Comparison of ENCODE assay signal across 8 cellular contexts in the genomic region with DNA sequence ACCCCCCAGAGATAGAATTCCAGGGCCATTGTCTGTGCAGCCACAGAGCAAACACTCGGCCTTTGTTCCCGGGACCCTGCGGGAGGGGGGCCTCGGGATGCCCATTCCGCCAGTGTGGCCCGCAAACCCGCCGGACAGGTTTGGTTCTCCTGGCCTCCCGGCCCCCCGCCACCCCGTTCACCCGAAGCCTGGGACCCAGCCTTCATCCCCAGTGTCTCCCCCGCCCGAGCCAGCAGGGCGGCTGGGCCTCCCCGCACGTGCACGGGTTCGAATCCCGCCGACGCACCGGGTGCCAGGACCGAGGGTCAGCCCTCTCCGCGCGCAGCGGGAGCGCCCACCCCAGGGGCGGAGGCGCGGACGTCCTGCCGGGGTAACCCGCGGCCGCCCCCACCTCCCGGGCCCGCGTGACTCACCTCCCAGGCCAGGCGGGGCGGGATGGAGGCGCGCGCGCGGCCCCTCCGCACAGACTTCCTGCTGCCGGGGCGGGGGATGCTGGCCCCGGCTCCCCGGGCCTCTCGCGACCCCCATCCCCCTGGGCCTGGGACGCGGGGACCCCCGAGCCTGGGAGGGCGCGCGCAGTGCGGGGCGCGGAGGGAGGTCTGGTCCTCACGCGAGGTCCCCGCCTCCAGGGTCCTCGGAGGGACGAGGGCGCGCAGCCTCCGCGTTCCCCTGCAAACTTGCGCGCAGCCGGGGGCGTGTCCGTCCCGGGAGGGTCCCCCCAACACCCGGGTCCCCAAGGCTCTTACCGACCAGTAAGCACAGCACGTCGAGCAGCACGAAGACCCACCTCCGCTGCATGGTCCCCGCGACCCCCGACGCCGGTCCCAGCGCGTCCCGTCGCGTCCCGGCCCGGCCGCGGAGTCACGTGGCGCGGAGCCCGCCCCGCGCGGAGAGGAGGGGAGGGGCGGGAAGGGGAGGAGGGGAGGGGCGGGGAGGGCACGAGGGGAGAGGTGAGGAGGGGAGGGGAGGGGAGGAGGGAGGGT. TPM values are rescaled to one million over a fixed set of nuclear protein-coding genes. Genes with fewer than 3 reads are reported as not detected.
DNase-seq lines count a peak whose midpoint lies in the region; ATAC-seq and TF ChIP-seq lines count a peak whose summit lies in the region.

A gene (minus strand): TSS at position 865 of the 983 bp plus-strand sequence. CDS start 67 bp downstream, at position 798.

- no peak within 1 kb of the TSS for H3K27ac Mint-ChIP-seq in osteocyte (ENCODE audit: unreplicated experiment)

- H3K36me3 Mint-ChIP-seq in activated T-cell treated with anti-CD3 and anti-CD28 coated beads, Interleukin-2, amount 50 U/mL, for 4 hours (ENCODE audit: insufficient read depth) = no peaks in the 10 kb centered on the region
- no peaks in the 10 kb centered on the region for H3K36me3 Mint-ChIP-seq in osteocyte (ENCODE audit: unreplicated experiment)

- peak within 1 kb of the TSS; percentile 57 for H3K4me3 Mint-ChIP-seq in activated T-cell treated with anti-CD3 and anti-CD28 coated beads, Interleukin-2, amount 50 U/mL, for 4 hours
- H3K4me3 Mint-ChIP-seq in osteocyte (ENCODE audit: unreplicated experiment) = peak within 1 kb of the TSS; percentile 55

- peaks cover 11% of the 10 kb centered on the region for H3K4me1 Mint-ChIP-seq in activated T-cell treated with anti-CD3 and anti-CD28 coated beads, Interleukin-2, amount 50 U/mL, for 4 hours (ENCODE audit: low read depth)
- peaks cover 18% of the 10 kb centered on the region for H3K4me1 Mint-ChIP-seq in osteocyte (ENCODE audit: unreplicated experiment)

- H3K9me3 Mint-ChIP-seq in activated T-cell treated with anti-CD3 and anti-CD28 coated beads, Interleukin-2, amount 50 U/mL, for 4 hours = no peaks in the 10 kb centered on the region
- H3K9me3 Mint-ChIP-seq in osteocyte (ENCODE audit: unreplicated experiment) = no peaks in the 10 kb centered on the region

- H3K27me3 Mint-ChIP-seq in activated T-cell treated with anti-CD3 and anti-CD28 coated beads, Interleukin-2, amount 50 U/mL, for 4 hours (ENCODE audit: low read depth) = peaks cover 54% of the 10 kb centered on the region
- H3K27me3 Mint-ChIP-seq in osteocyte (ENCODE audit: unreplicated experiment) = peaks cover 24% of the 10 kb centered on the region

- DNase-seq in Right ventricle myocardium superior = peak; percentile 36
- DNase-seq in cardiac septum (ENCODE audit: low spot score) = no peak
- no peak for DNase-seq in activated T-cell treated with anti-CD3 and anti-CD28 coated beads, Interleukin-2, amount 50 U/mL, for 4 hours
- DNase-seq in globus pallidus (ENCODE audit: low spot score) = peak; percentile 93
- DNase-seq in osteocyte (ENCODE audit: extremely low spot score, unreplicated experiment) = no peak
- DNase-seq in RPMI8226 = no peak
- DNase-seq in NCI-H128 (lab: John Stamatoyannopoulos, UW; ENCODE audit: unreplicated experiment) = no peak
- DNase-seq in NOMO-1 (lab: John Stamatoyannopoulos, UW; ENCODE audit: unreplicated experiment in 2 of 2) = no peak

- no peak for ATAC-seq in Right ventricle myocardium superior (ENCODE audit: poor library complexity)
- ATAC-seq in activated T-cell treated with anti-CD3 and anti-CD28 coated beads, Interleukin-2, amount 50 U/mL, for 4 hours = peak; percentile 55 to 56

- no peak for TF ChIP-seq CTCF in osteocyte (IDR thresholded peaks at IDR 0.05)

- intact Hi-C loops in Right ventricle myocardium superior (cut with DNase I) = no loop called here
- intact Hi-C loops in cardiac septum (cut with DNase I) = no loop called here

RNA-seq across cellular contexts. Expression of the gene that starts here (rescaled TPM):
- total RNA-seq in Right ventricle myocardium superior (0.56 TPM), cardiac septum (0.81 TPM), osteocyte (1.5 and 1.9 TPM in 2 replicates)
- under 1 TPM; 0.40 to 0.63 (median 0.61) TPM for total RNA-seq in activated T-cell treated with anti-CD3 and anti-CD28 coated beads, Interleukin-2, amount 50 U/mL, for 4 hours

Comparison
In these comparisons a context has a peak if more than half of its experiments do, and no peak if none do; other contexts are left out.
1. Peak in DNase-seq in Right ventricle myocardium superior; RNA of the gene not detected or under 1 TPM.
2. Peak in ATAC-seq in activated T-cell treated with anti-CD3 and anti-CD28 coated beads, Interleukin-2, amount 50 U/mL, for 4 hours; RNA of the gene not detected or under 1 TPM.